Comparison of ENCODE assay signal across 15 cellular contexts in genomic region chr2:16149349-16150243, GRCh38.
"Had no signal": no experiment of that assay in that cellular context is flagged by ENCODE, and none has a peak within 500 bp of the region (broad histone marks: within the 10 kb centered on the region; RNA-seq: fewer than 3 reads in every experiment).

No MANE protein-coding gene starts in this region.

- DNase-seq: activated CD4-positive, CD25-positive, alpha-beta regulatory T cell treated with anti-CD3 and anti-CD28 coated beads, Interleukin-2, amount 50 U/mL, for 72 hours; activated gamma-delta T cell; activated T-cell treated with anti-CD3 and anti-CD28 coated beads, Interleukin-2, amount 50 U/mL, for 24 hours; caudate nucleus; colonic mucosa; effector memory CD4-positive, alpha-beta T cell; kidney; left ventricle myocardium superior; mesendoderm; small intestine; substantia nigra; SW 1271; transverse colon had no signal

- H3K9me3 Mint-ChIP-seq: activated T-cell treated with anti-CD3 and anti-CD28 coated beads, Interleukin-2, amount 50 U/mL, for 24 hours had no signal

- H3K36me3 ChIP-seq: colonic mucosa, gastroesophageal sphincter, transverse colon had no signal

- H3K27me3 ChIP-seq: colonic mucosa, gastroesophageal sphincter, transverse colon had no signal

- H3K27ac ChIP-seq: colonic mucosa, epithelial cell of prostate, gastroesophageal sphincter, transverse colon had no signal

- H3K4me1 ChIP-seq: colonic mucosa, gastroesophageal sphincter, transverse colon had no signal

- H3K9me3 ChIP-seq: colonic mucosa, gastroesophageal sphincter, transverse colon had no signal

- H3K4me3 ChIP-seq: colonic mucosa, gastroesophageal sphincter, transverse colon had no signal

- ATAC-seq: gastroesophageal sphincter, left ventricle myocardium superior had no signal

- H3K27ac Mint-ChIP-seq: activated T-cell treated with anti-CD3 and anti-CD28 coated beads, Interleukin-2, amount 50 U/mL, for 24 hours had no signal

- H3K4me3 Mint-ChIP-seq: activated T-cell treated with anti-CD3 and anti-CD28 coated beads, Interleukin-2, amount 50 U/mL, for 24 hours had no signal
